In the genomic region with DNA sequence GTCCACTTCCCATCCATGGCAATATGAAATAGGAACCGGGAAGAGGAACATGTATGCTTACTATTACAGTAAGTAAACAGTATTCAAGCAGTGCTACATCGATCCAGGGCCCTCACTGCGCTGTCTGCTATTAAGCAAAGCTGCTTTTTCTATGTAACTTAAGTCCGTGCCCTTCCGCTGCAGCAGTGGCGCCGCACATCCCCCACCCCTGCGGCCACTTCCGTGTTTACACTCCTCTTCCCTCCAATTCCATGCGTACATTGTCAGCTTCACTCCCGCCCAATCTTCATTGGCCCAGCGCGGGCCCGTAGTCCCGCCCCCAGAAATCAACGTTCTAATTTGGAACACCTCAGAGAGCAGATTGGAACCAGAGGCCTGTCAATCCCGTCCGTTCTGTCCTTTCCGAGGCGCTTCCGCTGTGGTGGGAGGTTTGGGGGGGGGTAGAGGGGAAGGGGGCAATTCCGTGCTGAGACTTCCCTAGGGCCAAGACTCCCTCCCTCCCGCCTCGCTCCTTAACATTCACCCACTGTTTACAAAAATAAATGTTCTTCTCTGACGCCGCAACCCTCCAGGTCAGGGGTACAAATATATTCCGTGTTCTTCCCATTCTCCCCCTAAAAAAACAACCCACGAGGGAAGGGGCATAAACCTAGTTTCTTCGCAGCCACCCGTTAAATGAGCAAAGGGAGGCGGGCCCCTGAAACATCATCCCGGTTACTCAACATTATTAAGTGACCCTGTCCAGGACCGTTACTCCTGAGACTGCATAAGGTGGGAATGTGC, we compare ENCODE assay signal across 8 cellular contexts.
DNase-seq lines count a peak whose midpoint lies in the region; ATAC-seq, FAIRE-seq and TF ChIP-seq lines count a peak whose summit lies in the region.

No MANE protein-coding gene starts in this region.

- TF ChIP-seq CTCF in CD4-positive, alpha-beta T cell (IDR thresholded peaks at IDR 0.05): no peak
- 0 out of 2 replicates have a peak, but pooled peaks have one; percentile 2 for TF ChIP-seq CTCF in HepG2 (CRISPR knock-in tag; IDR thresholded peaks at IDR 0.05)

- H3K36me3 ChIP-seq in HepG2 (replicated peaks in 1 of 2; ENCODE audit: control insufficient read depth in 1 of 2, insufficient read depth in 2 of 2, low read length in 2 of 2): no peaks in the 10 kb centered on the region

- H3K36me3 Mint-ChIP-seq in CD4-positive, alpha-beta T cell (ENCODE audit: low read depth): peaks cover 37% of the 10 kb centered on the region
- H3K36me3 Mint-ChIP-seq in activated CD4-positive, alpha-beta memory T cell treated with anti-CD3 and anti-CD28 coated beads for 36 hours: peaks cover 16% of the 10 kb centered on the region

- H3K4me1 ChIP-seq in HepG2 (ENCODE audit: insufficient read depth, low read length): peaks cover 39% of the 10 kb centered on the region

- no peaks in the 10 kb centered on the region for H3K27me3 Mint-ChIP-seq in CD4-positive, alpha-beta T cell
- H3K27me3 Mint-ChIP-seq in activated CD4-positive, alpha-beta memory T cell treated with anti-CD3 and anti-CD28 coated beads for 36 hours: no peaks in the 10 kb centered on the region

- no peak for TF ChIP-seq RAD21 in HepG2 (CRISPR knock-in tag; IDR thresholded peaks at IDR 0.05)

- peak; percentile 80 for ATAC-seq in CD4-positive, alpha-beta T cell (ENCODE audit: poor library complexity)
- ATAC-seq in GM19452 (IDR thresholded peaks at IDR 0.05; ENCODE audit: unreplicated experiment) (peak; percentile 87), HG03575 (IDR thresholded peaks at IDR 0.05; ENCODE audit: extremely low read depth, insufficient number of reproducible peaks, low FRiP score, unreplicated experiment) (peak; percentile 93), HepG2 (peak; percentile 90)

- peaks cover 63% of the 10 kb centered on the region for H3K4me1 Mint-ChIP-seq in CD4-positive, alpha-beta T cell (ENCODE audit: low read depth)
- H3K4me1 Mint-ChIP-seq in activated CD4-positive, alpha-beta memory T cell treated with anti-CD3 and anti-CD28 coated beads for 36 hours (ENCODE audit: low read depth): peaks cover 39% of the 10 kb centered on the region

- peak; percentile 71 to 92 (median 86) for DNase-seq in CD4-positive, alpha-beta T cell
- DNase-seq in NCI-H82 (lab: John Stamatoyannopoulos, UW) (peak; percentile 99), dermis microvascular lymphatic vessel endothelial cell (ENCODE audit: low read depth in 2 of 2) (peak; percentile 94 to 98), HepG2 (ENCODE audit: low spot score) (peak; percentile 98)
- DNase-seq in activated CD4-positive, alpha-beta memory T cell treated with anti-CD3 and anti-CD28 coated beads for 36 hours: peak; percentile 97
- peak; percentile 82 to 83 for DNase-seq in stimulated activated CD4-positive, alpha-beta T cell treated with anti-CD3 and anti-CD28 coated beads, Interleukin-2, amount 100 ng/mL, for 48 hours

- peak overlapping the region; percentile 69 to 95 (median 78) for H3K4me3 ChIP-seq in HepG2 (replicated peaks in 1 of 3; ENCODE audit: insufficient read depth in 1 of 3, low read depth in 2 of 3, low read length in 3 of 3)

- H4K20me1 ChIP-seq in HepG2 (ENCODE audit: insufficient read depth, low read length): peaks cover 26% of the 10 kb centered on the region

- H3K9me3 Mint-ChIP-seq in CD4-positive, alpha-beta T cell: no peaks in the 10 kb centered on the region
- no peaks in the 10 kb centered on the region for H3K9me3 Mint-ChIP-seq in activated CD4-positive, alpha-beta memory T cell treated with anti-CD3 and anti-CD28 coated beads for 36 hours

- H3K27ac Mint-ChIP-seq in CD4-positive, alpha-beta T cell: peak overlapping the region; percentile 92
- peak overlapping the region; percentile 99 for H3K27ac Mint-ChIP-seq in activated CD4-positive, alpha-beta memory T cell treated with anti-CD3 and anti-CD28 coated beads for 36 hours

- peak overlapping the region; percentile 93 for H3K4me3 Mint-ChIP-seq in CD4-positive, alpha-beta T cell
- peak overlapping the region; percentile 98 for H3K4me3 Mint-ChIP-seq in activated CD4-positive, alpha-beta memory T cell treated with anti-CD3 and anti-CD28 coated beads for 36 hours

- peak overlapping the region; percentile 85 for H3K9ac ChIP-seq in HepG2 (ENCODE audit: insufficient read depth, low read depth, low read length)

- TF ChIP-seq EP300 in HepG2 (IDR thresholded peaks at IDR 0.05; ENCODE audit: low read depth in 2 of 2, low read length in 2 of 2) (no peak), HepG2 (CRISPR knock-in tag; IDR thresholded peaks at IDR 0.05; ENCODE audit: borderline replicate concordance) (no peak; the same call in 1 of the 2 replicates)

- in situ Hi-C loops in HepG2 (cut with HindIII; ENCODE audit: extremely low pct_ligation_motif_present, low pct_unique_long_range_greater_than_20kb): loop anchor here (5.0 to 10.0 kb wide), 2 partner anchors 51 to 222 kb away; partner anchors contain the start of genes NAA15 and NDUFC1

- H3K4me2 ChIP-seq in HepG2 (ENCODE audit: low read depth, low read length): peak overlapping the region; percentile 94

- peaks cover 51% of the 10 kb centered on the region for H3K79me2 ChIP-seq in HepG2 (ENCODE audit: insufficient read depth, low read length)

- TF ChIP-seq POLR2A in HepG2 (IDR thresholded peaks at IDR 0.05; ENCODE audit: insufficient read depth in 1 of 2, low read depth in 2 of 2, low read length in 2 of 2): peak in 1 of 2 experiments; percentile 53; a peak in 2 of 4 replicates

- no peaks in the 10 kb centered on the region for H3K9me3 ChIP-seq in CD4-positive, alpha-beta T cell (ENCODE audit: control insufficient read depth, low read length)
- H3K9me3 ChIP-seq in HepG2 (ENCODE audit: low read length): no peaks in the 10 kb centered on the region

- FAIRE-seq in HepG2 (lab: Jason Lieb, UNC): peak; percentile 85

- BruUV-seq in HepG2 (replicated peaks; lab: Mats Ljungman, UMichigan): TSS peak; percentile 50

- intact Hi-C loops in CD4-positive, alpha-beta T cell (cut with DNase I, micrococcal nuclease): loop anchor here (2.0 to 5.0 kb wide), 8 partner anchors 16 to 1072 kb away; partner anchors contain the start of genes ELF2 (in 1 of the 2), MAML3 (in 1 of the 2), NAA15 (in 1 of the 2) and NDUFC1 (in 1 of the 2)
- intact Hi-C loops in activated CD4-positive, alpha-beta memory T cell treated with anti-CD3 and anti-CD28 coated beads for 36 hours (cut with micrococcal nuclease): loop anchor here (1.0 to 10.0 kb wide), 10 partner anchors 8 to 1069 kb away; partner anchors contain the start of genes ELF2, MAML3, NAA15 and NOCT
- intact Hi-C loops in HepG2 (cut with micrococcal nuclease; ENCODE audit: unreplicated experiment): loop anchor here (5.0 kb wide), 4 partner anchors 51 to 529 kb away; partner anchors contain the start of genes ELF2, NAA15 and NDUFC1

- H3K27ac ChIP-seq in CD4-positive, alpha-beta T cell (ENCODE audit: low read depth, low read length): peak overlapping the region; percentile 96
- peak overlapping the region; percentile 94 for H3K27ac ChIP-seq in HepG2 (ENCODE audit: extremely low read length, insufficient read depth, low read length)

- under 1% methylated on average over 33 of the region's 33 CpGs for WGBS in HepG2 (ENCODE audit: low lambda C conversion rate)

- POLR2A ChIA-PET in CD4-positive, alpha-beta T cell (lab: Charles Lee): interaction anchor here (0.6 to 4.1 kb wide), 16 partner anchors 10 to 574 kb away, joined by 3 to 61 read pairs (median 6); partner anchors contain the start of genes ELF2, NAA15, NDUFC1 and NOCT
- POLR2A ChIA-PET in activated CD4-positive, alpha-beta memory T cell treated with anti-CD3 and anti-CD28 coated beads for 36 hours (lab: Charles Lee): interaction anchor here (0.6 to 2.7 kb wide), 5 partner anchors 52 to 218 kb away, joined by 3 to 21 read pairs (median 9); partner anchors contain the start of genes ELF2, NAA15 and NOCT
- POLR2A ChIA-PET in HepG2 (lab: Yijun Ruan, JAX): interaction anchor here (0.8 to 1.9 kb wide), 4 partner anchors 68 to 219 kb away, joined by 3 to 6 read pairs (median 4); partner anchors contain the start of genes NAA15 and NOCT

- H2AFZ ChIP-seq in HepG2 (ENCODE audit: low read length): no peak overlapping the region

- CTCF ChIA-PET in CD4-positive, alpha-beta T cell (lab: Charles Lee): interaction anchor here (0.6 to 2.6 kb wide), 3 partner anchors 52 to 219 kb away, joined by 4 to 16 read pairs (median 5); partner anchors contain the start of genes NAA15 and NDUFC1
- CTCF ChIA-PET in activated CD4-positive, alpha-beta memory T cell treated with anti-CD3 and anti-CD28 coated beads for 36 hours (lab: Charles Lee): interaction anchor here (0.9 to 7.7 kb wide), 2 partner anchors 17 to 52 kb away, joined by 3 to 56 read pairs; no protein-coding TSS in a partner anchor
- CTCF ChIA-PET in HepG2 (lab: Yijun Ruan, JAX; ENCODE audit: low intra/inter-chr PET ratio, low total read pairs): no interaction called here

- no peaks in the 10 kb centered on the region for H3K27me3 ChIP-seq in CD4-positive, alpha-beta T cell (ENCODE audit: control insufficient read depth, insufficient read depth, low read length)
- no peaks in the 10 kb centered on the region; a peak in 1 of 5 replicates for H3K27me3 ChIP-seq in HepG2 (ENCODE audit: control insufficient read depth in 1 of 2, insufficient read depth in 2 of 2, low read length in 2 of 2)

TF ChIP-seq in HepG2, 621 proteins besides CTCF, POLR2A, EP300 and RAD21 (continues in another document):
- 0 out of 2 replicates have a peak, but pooled peaks have one; percentile 9 for TF ChIP-seq HMG20A (CRISPR knock-in tag; IDR thresholded peaks at IDR 0.05; ENCODE audit: borderline replicate concordance)
- TF ChIP-seq ZFP1 (CRISPR knock-in tag; IDR thresholded peaks at IDR 0.05): no peak
- no peak for TF ChIP-seq FOXO4 (CRISPR knock-in tag; conservative IDR thresholded peaks at IDR 0.05)
- TF ChIP-seq SIX1 (CRISPR knock-in tag; IDR thresholded peaks at IDR 0.05; ENCODE audit: borderline replicate concordance): peak; percentile 78; the same call in 1 of the 2 replicates
- no peak for TF ChIP-seq ZNF451 (CRISPR knock-in tag; IDR thresholded peaks at IDR 0.05)
- TF ChIP-seq SOX5 (CRISPR knock-in tag; IDR thresholded peaks at IDR 0.05; ENCODE audit: borderline replicate concordance): peak; percentile 64
- no peak for TF ChIP-seq ZNF713 (CRISPR knock-in tag; IDR thresholded peaks at IDR 0.05)
- TF ChIP-seq SSRP1 (CRISPR knock-in tag; IDR thresholded peaks at IDR 0.05): peak; percentile 17; the same call in 1 of the 2 replicates

Comparison
In these comparisons a context has a peak if more than half of its experiments do, and no peak if none do; other contexts are left out.
1. Peak in every context shown above with its lines: DNase-seq, ATAC-seq, H3K4me3 ChIP-seq and H3K27ac ChIP-seq.